ENCODE assay signal across 13 cellular contexts in the genomic region with DNA sequence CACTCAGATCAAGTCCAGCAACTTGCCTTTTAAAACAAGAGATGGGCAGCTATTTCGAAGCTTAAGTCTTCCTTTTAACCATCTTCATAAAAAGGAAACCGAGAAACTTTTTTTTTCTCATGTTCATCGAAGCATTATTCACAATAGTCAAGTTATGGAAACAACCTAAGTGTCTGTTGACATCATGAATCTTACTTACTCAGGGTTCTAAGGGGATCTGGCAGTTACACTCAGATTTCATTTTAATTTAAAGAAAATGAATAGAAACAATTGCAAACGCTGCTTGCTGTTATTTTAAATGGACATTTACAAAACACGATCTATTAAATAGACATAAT.
DNase-seq lines count a peak whose midpoint lies in the region; ATAC-seq and TF ChIP-seq lines count a peak whose summit lies in the region.
"Had no signal": no experiment of that assay in that cellular context is flagged by ENCODE, and none has a peak within 500 bp of the region (broad histone marks: within the 10 kb centered on the region; RNA-seq: fewer than 3 reads in every experiment).

No MANE protein-coding gene starts in this region.

- ATAC-seq in GM18858 (IDR thresholded peaks at IDR 0.05; ENCODE audit: unreplicated experiment) (peak; percentile 87), GM21576 (IDR thresholded peaks at IDR 0.05; ENCODE audit: unreplicated experiment) (peak; percentile 85), HG03108 (IDR thresholded peaks at IDR 0.05; ENCODE audit: unreplicated experiment) (peak; percentile 78), gastroesophageal sphincter (no peak)
- ATAC-seq: CD8-positive, alpha-beta T cell had no signal

- H4K8ac ChIP-seq in mesenchymal stem cell (ENCODE audit: low read length): no peak overlapping the region

- 60% methylated on average over 2 of the region's 5 CpGs for WGBS in mesenchymal stem cell
- WGBS in gastroesophageal sphincter (ENCODE audit: low coverage in 1 of 2), 2 donors: 73 to 74% methylated on average over 5 of the region's 5 CpGs

- TF ChIP-seq POLR2A in gastroesophageal sphincter (IDR thresholded peaks at IDR 0.05): no peak

- H3K18ac ChIP-seq in mesenchymal stem cell (ENCODE audit: low read depth in 1 of 2, low read length in 2 of 2): no peak overlapping the region

- no peak overlapping the region for H2BK15ac ChIP-seq in mesenchymal stem cell (ENCODE audit: low read depth, poor library complexity, severe bottlenecking)

- no peak overlapping the region for H3K4ac ChIP-seq in mesenchymal stem cell (ENCODE audit: low read depth in 1 of 2, low read length in 2 of 2)

- H2BK12ac ChIP-seq in mesenchymal stem cell (ENCODE audit: low read length in 2 of 2): no peak overlapping the region

- no peak overlapping the region for H2BK5ac ChIP-seq in mesenchymal stem cell (ENCODE audit: low read depth, low read length, poor library complexity, severe bottlenecking)

- peak overlapping the region; percentile 42 for H3K9ac ChIP-seq in mesenchymal stem cell (ENCODE audit: low read length)

- no peak overlapping the region for H3K23ac ChIP-seq in mesenchymal stem cell (ENCODE audit: low read length in 2 of 2)

- no peak overlapping the region for H3K4me2 ChIP-seq in mesenchymal stem cell (ENCODE audit: low read length, poor library complexity, severe bottlenecking)

- TF ChIP-seq EP300 in gastroesophageal sphincter (IDR thresholded peaks at IDR 0.05): no peak

- no peak overlapping the region for H2AFZ ChIP-seq in mesenchymal stem cell (ENCODE audit: low read depth, low read length)

- H3K4me3 ChIP-seq in mesenchymal stem cell (ENCODE audit: insufficient read depth in 1 of 2, low read depth in 1 of 2, low read length in 2 of 2) (no peak overlapping the region), gastroesophageal sphincter (no peak overlapping the region)
- H3K4me3 ChIP-seq: tibial artery had no signal

- H3K36me3 ChIP-seq in mesenchymal stem cell (ENCODE audit: control insufficient read depth in 1 of 2, insufficient read depth in 2 of 2, low read depth in 1 of 2, low read length in 2 of 2) (no peaks in the 10 kb centered on the region), gastroesophageal sphincter (no peaks in the 10 kb centered on the region)
- H3K36me3 ChIP-seq: tibial artery had no signal

- H2AK5ac ChIP-seq in mesenchymal stem cell (ENCODE audit: low read length, severe bottlenecking): no peak overlapping the region

- H3K27ac ChIP-seq in mesenchymal stem cell (ENCODE audit: low read length, poor library complexity, severe bottlenecking): no peak overlapping the region
- no peak overlapping the region for H3K27ac ChIP-seq in gastroesophageal sphincter
- H3K27ac ChIP-seq: tibial artery had no signal

- no peaks in the 10 kb centered on the region for H3K79me1 ChIP-seq in mesenchymal stem cell (replicated peaks; ENCODE audit: low read length, poor library complexity, severe bottlenecking)

- intact Hi-C loops in posterior vena cava (cut with DNase I): no loop called here

- H3K9me3 ChIP-seq in mesenchymal stem cell (ENCODE audit: control insufficient read depth, low read length) (no peaks in the 10 kb centered on the region), gastroesophageal sphincter (no peaks in the 10 kb centered on the region)
- H3K9me3 ChIP-seq: tibial artery had no signal

- H2BK120ac ChIP-seq in mesenchymal stem cell (ENCODE audit: low read depth, low read length): no peak overlapping the region

- no peak overlapping the region for H4K91ac ChIP-seq in mesenchymal stem cell (ENCODE audit: low read length)

- TF ChIP-seq CTCF in gastroesophageal sphincter (IDR thresholded peaks at IDR 0.05): no peak

- no peaks in the 10 kb centered on the region for H3K27me3 ChIP-seq in mesenchymal stem cell (ENCODE audit: control insufficient read depth in 1 of 2, insufficient read depth in 1 of 2, low read length in 2 of 2)
- no peaks in the 10 kb centered on the region for H3K27me3 ChIP-seq in gastroesophageal sphincter
- H3K27me3 ChIP-seq: tibial artery had no signal

- H3K4me1 ChIP-seq in mesenchymal stem cell (ENCODE audit: control insufficient read depth, insufficient read depth, low read depth, low read length) (peaks cover 6% of the 10 kb centered on the region), gastroesophageal sphincter (no peaks in the 10 kb centered on the region)

- H3K14ac ChIP-seq in mesenchymal stem cell (ENCODE audit: low read length in 2 of 2): no peak overlapping the region

- DNase-seq in mesenchymal stem cell: no peak
- no peak for DNase-seq in NCI-H2196 (lab: John Stamatoyannopoulos, UW; ENCODE audit: unreplicated experiment)
- DNase-seq in pons (ENCODE audit: low spot score): no peak
- no peak for DNase-seq in posterior vena cava (ENCODE audit: low spot score)
- DNase-seq: CD8-positive, alpha-beta T cell; Kasumi-1; NCI-H2107; retina; tibial artery had no signal
